ENCODE assay signal across 13 cellular contexts in genomic region chr12:6471992-6472366, GRCh38. TPM values are rescaled to one million over a fixed set of nuclear protein-coding genes. Genes with fewer than 3 reads are reported as not detected.
DNase-seq lines count a peak whose midpoint lies in the region; ATAC-seq lines count a peak whose summit lies in the region.
"Had no signal": no experiment of that assay in that cellular context is flagged by ENCODE, and none has a peak within 500 bp of the region (broad histone marks: within the 10 kb centered on the region; RNA-seq: fewer than 3 reads in every experiment).

No MANE protein-coding gene starts in this region.

- H3K27ac Mint-ChIP-seq in activated T-helper 17 cell treated with anti-CD3 and anti-CD28 coated beads, Interleukin-2, amount 50 U/mL, for 72 hours, result peak overlapping the region; percentile 90

- H3K4me1 Mint-ChIP-seq in activated T-helper 17 cell treated with anti-CD3 and anti-CD28 coated beads, Interleukin-2, amount 50 U/mL, for 72 hours, result peaks cover 19% of the 10 kb centered on the region

- H3K27me3 Mint-ChIP-seq in activated T-helper 17 cell treated with anti-CD3 and anti-CD28 coated beads, Interleukin-2, amount 50 U/mL, for 72 hours, result no peaks in the 10 kb centered on the region

- no peak for ATAC-seq in activated T-helper 17 cell treated with anti-CD3 and anti-CD28 coated beads, Interleukin-2, amount 50 U/mL, for 72 hours (replicated peaks)
- ATAC-seq in HG03097 (IDR thresholded peaks at IDR 0.05; ENCODE audit: low FRiP score, unreplicated experiment), result no peak
- ATAC-seq: K562 had no signal

- no peaks in the 10 kb centered on the region for H3K9me3 Mint-ChIP-seq in activated T-helper 17 cell treated with anti-CD3 and anti-CD28 coated beads, Interleukin-2, amount 50 U/mL, for 72 hours

- H3K36me3 Mint-ChIP-seq in activated T-helper 17 cell treated with anti-CD3 and anti-CD28 coated beads, Interleukin-2, amount 50 U/mL, for 72 hours (ENCODE audit: low read depth), result peaks cover 40% of the 10 kb centered on the region

- H3K4me3 Mint-ChIP-seq in activated T-helper 17 cell treated with anti-CD3 and anti-CD28 coated beads, Interleukin-2, amount 50 U/mL, for 72 hours, result peak overlapping the region; percentile 79

- DNase-seq in AG08396 (ENCODE audit: low spot score), result peak; percentile 55
- DNase-seq in ELR (ENCODE audit: low read depth), result peak; percentile 63
- DNase-seq in kidney tubule cell (ENCODE audit: low spot score), result peak; percentile 73
- DNase-seq in NCI-H1436 (lab: John Stamatoyannopoulos, UW), result no peak
- DNase-seq in stimulated activated CD4-positive, alpha-beta T cell treated with anti-CD3 and anti-CD28 coated beads, Interleukin-4, amount 100 ng/mL, for 24 hours, result no peak
- no peak for DNase-seq in HUDEP-2 (lab: John Stamatoyannopoulos, UW; ENCODE audit: unreplicated experiment in 76 of 76)
- DNase-seq: NCI-H1694 treated with DMSO at 0.1 percent for 48 hours, NCI-H69 had no signal

RNA-seq across cellular contexts. Expression of gene VAMP1, which starts 1.5 kb away (rescaled TPM):
- 10 to 100 TPM; 19.9 to 81.8 TPM for total RNA-seq in activated T-helper 17 cell treated with anti-CD3 and anti-CD28 coated beads, Interleukin-2, amount 50 U/mL, for 72 hours

RNA-seq across cellular contexts. Expression of gene TAPBPL, which starts 20.1 kb away (rescaled TPM):
- total RNA-seq in activated T-helper 17 cell treated with anti-CD3 and anti-CD28 coated beads, Interleukin-2, amount 50 U/mL, for 72 hours, result 10 to 100 TPM; 24.1 to 28.2 TPM

RNA-seq across cellular contexts. Expression of gene MRPL51, which starts 21.1 kb away (rescaled TPM):
- total RNA-seq in activated T-helper 17 cell treated with anti-CD3 and anti-CD28 coated beads, Interleukin-2, amount 50 U/mL, for 72 hours, result 100 to 1,000 TPM; 262 to 317 TPM

RNA-seq across cellular contexts. Expression of gene NCAPD2, which starts 21.9 kb away (rescaled TPM):
- 100 to 1,000 TPM; 167 to 176 TPM for total RNA-seq in activated T-helper 17 cell treated with anti-CD3 and anti-CD28 coated beads, Interleukin-2, amount 50 U/mL, for 72 hours

RNA-seq across cellular contexts. Expression of gene CD27, which starts 27.2 kb away (rescaled TPM):
- 10 to 100 TPM; 21.1 to 42.1 TPM for total RNA-seq in activated T-helper 17 cell treated with anti-CD3 and anti-CD28 coated beads, Interleukin-2, amount 50 U/mL, for 72 hours
- total RNA-seq: kidney epithelial cell, RPMI7951 had no signal

Comparison
In these comparisons a context has a peak if more than half of its experiments do, and no peak if none do; other contexts are left out.
1. DNase-seq: peak in AG08396 (single experiment), ELR (single experiment) and kidney tubule cell (single experiment); none in NCI-H1436 (single experiment), stimulated activated CD4-positive, alpha-beta T cell treated with anti-CD3 and anti-CD28 coated beads, Interleukin-4, amount 100 ng/mL, for 24 hours (single experiment) and HUDEP-2 (0 of 76).